Comparison of ENCODE assay signal across 8 cellular contexts in genomic region chr2:74653589-74653984, GRCh38. TPM values are rescaled to one million over a fixed set of nuclear protein-coding genes. Genes with fewer than 3 reads are reported as not detected.
DNase-seq lines count a peak whose midpoint lies in the region; ATAC-seq and TF ChIP-seq lines count a peak whose summit lies in the region.

No MANE protein-coding gene starts in this region.

- H3K27me3 ChIP-seq in left ventricle myocardium inferior (ENCODE audit: low read depth) (peaks cover 22% of the 10 kb centered on the region), smooth muscle cell (ENCODE audit: low read depth) (peaks cover 3% of the 10 kb centered on the region)

- H3K4me3 ChIP-seq in left ventricle myocardium inferior (peak overlapping the region; percentile 84), smooth muscle cell (peak overlapping the region; percentile 68)

- intact Hi-C loops in left ventricle myocardium inferior (cut with micrococcal nuclease) (no loop called here), posterior vena cava (cut with DNase I) (no loop called here)

- H3K4me1 Mint-ChIP-seq in T-helper 17 cell: peaks cover 19% of the 10 kb centered on the region

- peaks cover 3% of the 10 kb centered on the region for H3K36me3 Mint-ChIP-seq in T-helper 17 cell (ENCODE audit: low read depth)

- H3K36me3 ChIP-seq in left ventricle myocardium inferior (no peaks in the 10 kb centered on the region), smooth muscle cell (ENCODE audit: low read depth) (no peaks in the 10 kb centered on the region)

- H3K4me1 ChIP-seq in left ventricle myocardium inferior (peaks cover 16% of the 10 kb centered on the region), smooth muscle cell (ENCODE audit: low read depth) (peaks cover 7% of the 10 kb centered on the region)

- TF ChIP-seq CTCF in left ventricle myocardium inferior (IDR thresholded peaks at IDR 0.05; ENCODE audit: borderline replicate concordance) (no peak), smooth muscle cell (IDR thresholded peaks at IDR 0.05; ENCODE audit: borderline replicate concordance, insufficient read depth, poor library complexity, severe bottlenecking) (no peak)

- DNase-seq in T-helper 17 cell (no peak), left ventricle myocardium inferior (no peak), smooth muscle cell (lab: John Stamatoyannopoulos, UW; ENCODE audit: unreplicated experiment) (no peak), midbrain (lab: John Stamatoyannopoulos, UW) (no peak), posterior vena cava (ENCODE audit: low spot score) (no peak), putamen (ENCODE audit: low spot score) (no peak)

- peaks cover 18% of the 10 kb centered on the region for H3K27me3 Mint-ChIP-seq in T-helper 17 cell

- peak overlapping the region; percentile 58 for H3K27ac ChIP-seq in left ventricle myocardium inferior (replicated peaks)
- no peak overlapping the region for H3K27ac ChIP-seq in smooth muscle cell (ENCODE audit: low read depth)

- H3K4me2 ChIP-seq in smooth muscle cell: peak overlapping the region; percentile 90

- no peaks in the 10 kb centered on the region for H3K9me3 ChIP-seq in T-helper 17 cell (ENCODE audit: control insufficient read depth, low read length, poor library complexity, severe bottlenecking)
- no peaks in the 10 kb centered on the region for H3K9me3 ChIP-seq in left ventricle myocardium inferior (replicated peaks)
- no peaks in the 10 kb centered on the region for H3K9me3 ChIP-seq in smooth muscle cell (replicated peaks; ENCODE audit: low read depth)

- 40% methylated on average over 15 of the region's 15 CpGs for WGBS in smooth muscle cell (ENCODE audit: low lambda C conversion rate)

- peak overlapping the region; percentile 48 for H2AFZ ChIP-seq in smooth muscle cell (ENCODE audit: low read depth)

- H3F3A ChIP-seq in smooth muscle cell (ENCODE audit: low read depth): no peaks in the 10 kb centered on the region

- no peaks in the 10 kb centered on the region for H3K79me2 ChIP-seq in smooth muscle cell (ENCODE audit: low read depth)

- peak overlapping the region; percentile 79 for H3K27ac Mint-ChIP-seq in T-helper 17 cell

- no peaks in the 10 kb centered on the region for H4K20me1 ChIP-seq in smooth muscle cell (ENCODE audit: low read depth)

- peak overlapping the region; percentile 94 for H3K4me3 Mint-ChIP-seq in T-helper 17 cell

- peak; percentile 17 for ATAC-seq in GM18867 (IDR thresholded peaks at IDR 0.05; ENCODE audit: unreplicated experiment)
- peak; percentile 15 for ATAC-seq in HG02678 (IDR thresholded peaks at IDR 0.05; ENCODE audit: unreplicated experiment)
- peak; percentile 53 for ATAC-seq in T-helper 17 cell

- H3K9ac ChIP-seq in smooth muscle cell (ENCODE audit: low read depth): no peak overlapping the region

RNA-seq across cellular contexts. Expression of gene SEMA4F, which starts 0.5 kb away (rescaled TPM):
- total RNA-seq in T-helper 17 cell: 10 to 100 TPM in 1 of 2 donors, 1 to 10 TPM in 1; 9.5 to 11.1 TPM
- total RNA-seq in left ventricle myocardium inferior: 2.9 TPM
- 8.5 and 10.1 TPM in 2 replicates for total RNA-seq in smooth muscle cell
- 14.2 and 16.7 TPM in 2 replicates for polyA plus RNA-seq in smooth muscle cell
- 1 to 10 TPM; 3.2 to 3.9 TPM for total RNA-seq in posterior vena cava

RNA-seq across cellular contexts. Expression of gene M1AP, which starts 5.5 kb away (rescaled TPM):
- total RNA-seq in T-helper 17 cell: under 1 TPM in 1 of 2 donors, not detected in 1; 0.60 TPM
- total RNA-seq in left ventricle myocardium inferior: not detected
- total RNA-seq in smooth muscle cell: 1.2 TPM in 2 replicates
- 1.0 and 2.8 TPM in 2 replicates for polyA plus RNA-seq in smooth muscle cell
- total RNA-seq in posterior vena cava: under 1 TPM in 1 of 2 donors, not detected in 1; 0.19 TPM
